10 cellular contexts compared by ENCODE assay signal in genomic region chr12:6963741-6964446, GRCh38. TPM values are rescaled to one million over a fixed set of nuclear protein-coding genes. Genes with fewer than 3 reads are reported as not detected.
A peak's percentile ranks its signal among the peaks of the same experiment; 100 is the strongest.
DNase-seq lines count a peak whose midpoint lies in the region; ATAC-seq, FAIRE-seq and TF ChIP-seq lines count a peak whose summit lies in the region.
"Had no signal": no experiment of that assay in that cellular context is flagged by ENCODE, and none has a peak within 500 bp of the region (broad histone marks: within the 10 kb centered on the region; RNA-seq: fewer than 3 reads in every experiment).

No MANE protein-coding gene starts in this region.

- DNase-seq in NCI-H748 (lab: John Stamatoyannopoulos, UW; ENCODE audit: unreplicated experiment) (peak; percentile 6), NCI-H748 treated with DMSO at 0.1 percent for 48 hours (lab: John Stamatoyannopoulos, UW) (no peak), Panc1 (ENCODE audit: low read depth, low spot score) (no peak), right cardiac atrium (peak in 2 of 3 donors; percentile 70 to 74), small intestine (peak; percentile 46), KBM-7 (no peak), testis (no peak), NCI-H2227 (lab: John Stamatoyannopoulos, UW; ENCODE audit: unreplicated experiment) (no peak)

- CTCF ChIA-PET in Panc1 (lab: Charles Lee): interaction anchor here (0.6 to 1.3 kb wide), 2 partner anchors 15 to 149 kb away, joined by 3 to 5 read pairs; no protein-coding TSS in a partner anchor

- H3K9me3 ChIP-seq in Panc1 (ENCODE audit: control insufficient read depth, insufficient read depth, low read depth, low read length) (no peaks in the 10 kb centered on the region), right cardiac atrium (ENCODE audit: control insufficient read depth, low read length) (no peaks in the 10 kb centered on the region), small intestine (ENCODE audit: control insufficient read depth, low read depth) (no peaks in the 10 kb centered on the region), testis (no peaks in the 10 kb centered on the region)

- TF ChIP-seq CTCF in Panc1 (IDR thresholded peaks at IDR 0.05) (no peak), testis (IDR thresholded peaks at IDR 0.05) (no peak)

- FAIRE-seq in small intestine (lab: Jason Lieb, UNC): no peak

- intact Hi-C loops in Panc1 (cut with micrococcal nuclease; ENCODE audit: unreplicated experiment): no loop called here
- intact Hi-C loops in right cardiac atrium (cut with DNase I): loop anchor here in 1 of 4 donors (2.0 kb wide), 1 partner anchor 19 kb away; the partner anchor contains the start of gene C12orf57
- intact Hi-C loops in testis (cut with DNase I; ENCODE audit: low total_unique reads): no loop called here

- H3K4me1 ChIP-seq in Panc1 (ENCODE audit: control insufficient read depth, insufficient read depth, low read length) (peaks cover 23% of the 10 kb centered on the region), right cardiac atrium (ENCODE audit: control insufficient read depth, insufficient read depth, low read length) (peaks cover 5% of the 10 kb centered on the region), small intestine (ENCODE audit: control insufficient read depth in 2 of 2, insufficient read depth in 1 of 2, low read depth in 1 of 2, low read length in 1 of 2) (peaks cover 0 to 6% of the 10 kb centered on the region in 2 donors), testis (peaks cover 26% of the 10 kb centered on the region)

- in situ Hi-C loops in Panc1 (cut with HindIII; ENCODE audit: low pct_unique_long_range_greater_than_20kb, low sequenced_read_pairs) (no loop called here), KBM-7 (cut with MboI; ENCODE audit: low pct_unique_long_range_greater_than_20kb, low sequenced_read_pairs) (no loop called here)

- H3K4me3 ChIP-seq in Panc1 (ENCODE audit: low read depth in 2 of 2, low read length in 2 of 2): no peak overlapping the region
- H3K4me3 ChIP-seq in right cardiac atrium (ENCODE audit: low read length): no peak overlapping the region
- peak overlapping the region; percentile 64 to 74 for H3K4me3 ChIP-seq in small intestine (ENCODE audit: low read depth in 1 of 2, low read length in 2 of 2)
- no peak overlapping the region for H3K4me3 ChIP-seq in testis

- H3K27me3 ChIP-seq in Panc1 (ENCODE audit: control insufficient read depth, insufficient read depth, low read length) (no peaks in the 10 kb centered on the region), right cardiac atrium (ENCODE audit: control insufficient read depth, insufficient read depth) (no peaks in the 10 kb centered on the region), small intestine (ENCODE audit: control insufficient read depth in 2 of 2, insufficient read depth in 2 of 2, low read length in 2 of 2) (no peaks in the 10 kb centered on the region), testis (no peaks in the 10 kb centered on the region)

- POLR2A ChIA-PET in Panc1 (lab: Charles Lee): interaction anchor here (1.4 kb wide), 1 partner anchor 20 kb away, joined by 8 read pairs; the partner anchor contains the start of genes C12orf57 and RNU7-1

- no peak for ATAC-seq in Panc1
- no peak for ATAC-seq in right cardiac atrium

- no peak for TF ChIP-seq POLR2A in testis (IDR thresholded peaks at IDR 0.05)

- H3K36me3 ChIP-seq in Panc1 (ENCODE audit: control insufficient read depth, insufficient read depth, low read length) (peaks cover 11% of the 10 kb centered on the region), small intestine (ENCODE audit: control insufficient read depth in 2 of 2, insufficient read depth in 2 of 2, low read length in 2 of 2) (peaks cover 5 to 8% of the 10 kb centered on the region in 2 donors), testis (ENCODE audit: low read depth, missing control alignments) (no peaks in the 10 kb centered on the region)

- BruUV-seq in Panc1 (replicated peaks; lab: Mats Ljungman, UMichigan): no TSS peak

- WGBS in right cardiac atrium: 78% methylated on average over 18 of the region's 18 CpGs
- 12 to 59% (median 37%) methylated on average over 18 of the region's 18 CpGs for WGBS in small intestine, 3 donors
- 72 to 85% methylated on average over 6 to 18 of the region's 18 CpGs for WGBS in testis, 2 donors

- H3K27ac ChIP-seq in Panc1 (ENCODE audit: low read length): peak overlapping the region; percentile 57; the same call in 1 of the 2 replicates
- H3K27ac ChIP-seq in right cardiac atrium (ENCODE audit: low read length): no peak overlapping the region
- peak overlapping the region; percentile 98 to 99 for H3K27ac ChIP-seq in small intestine (ENCODE audit: low read depth in 1 of 2, low read length in 1 of 2)
- peak overlapping the region in 1 of 2 donors; percentile 79 for H3K27ac ChIP-seq in testis

RNA-seq across cellular contexts. Expression of gene PHB2, which starts 6.6 kb away (rescaled TPM):
- total RNA-seq in Panc1 (2021; ENCODE audit: unreplicated experiment): 138 TPM
- polyA plus RNA-seq in Panc1 (2012; ENCODE audit: insufficient read length): 185 TPM
- 100 to 1,000 TPM; 137 to 159 (median 142) TPM for total RNA-seq in right cardiac atrium
- 127 TPM for polyA plus RNA-seq in right cardiac atrium
- polyA plus RNA-seq in small intestine: 100 to 1,000 TPM; 165 to 311 (median 210) TPM
- total RNA-seq in testis: 100 to 1,000 TPM; 118 to 153 TPM
- polyA plus RNA-seq in testis (ENCODE audit: insufficient read depth, low read depth, low replicate concordance): 97.3 TPM

RNA-seq across cellular contexts. Expression of gene EMG1, which starts 6.8 kb away (rescaled TPM):
- total RNA-seq in Panc1 (2021; ENCODE audit: unreplicated experiment): 54.9 TPM
- 54.0 TPM for polyA plus RNA-seq in Panc1 (2012; ENCODE audit: insufficient read length)
- 10 to 100 TPM; 33.7 to 40.2 (median 38.1) TPM for total RNA-seq in right cardiac atrium
- 26.0 TPM for polyA plus RNA-seq in right cardiac atrium
- 10 to 100 TPM; 12.3 to 32.3 (median 14.1) TPM for polyA plus RNA-seq in small intestine
- total RNA-seq in testis: 10 to 100 TPM; 40.2 to 45.5 TPM
- 36.7 TPM for polyA plus RNA-seq in testis (ENCODE audit: insufficient read depth, low read depth, low replicate concordance)

RNA-seq across cellular contexts. Expression of gene PTPN6, which starts 12.7 kb away (rescaled TPM):
- total RNA-seq in Panc1 (2021; ENCODE audit: unreplicated experiment) (13.7 TPM), right cardiac atrium (10 to 100 TPM in 2 of 4 donors, 1 to 10 TPM in 2; 7.7 to 12.1 (median 9.3) TPM), testis (1 to 10 TPM; 3.7 to 9.1 TPM)
- polyA plus RNA-seq in Panc1 (2012; ENCODE audit: insufficient read length): 26.1 TPM
- polyA plus RNA-seq in right cardiac atrium (5.9 TPM), small intestine (10 to 100 TPM; 40.7 to 81.1 (median 76.7) TPM), testis (ENCODE audit: insufficient read depth, low read depth, low replicate concordance) (19.1 TPM)

RNA-seq across cellular contexts. Expression of gene C12orf57, which starts 20.1 kb away (rescaled TPM):
- total RNA-seq in Panc1 (2021; ENCODE audit: unreplicated experiment) (126 TPM), right cardiac atrium (100 to 1,000 TPM; 262 to 339 (median 272) TPM), testis (100 to 1,000 TPM; 143 to 236 TPM)
- polyA plus RNA-seq in Panc1 (2012; ENCODE audit: insufficient read length): 249 TPM
- polyA plus RNA-seq in right cardiac atrium (441 TPM), small intestine (100 to 1,000 TPM; 185 to 379 (median 361) TPM), testis (ENCODE audit: insufficient read depth, low read depth, low replicate concordance) (141 TPM)

RNA-seq across cellular contexts. Expression of gene RNU7-1, which starts 20.3 kb away (rescaled TPM):
- not detected for total RNA-seq in Panc1 (2021; ENCODE audit: unreplicated experiment)
- polyA plus RNA-seq in Panc1 (2012; ENCODE audit: insufficient read length): not detected
- not detected for total RNA-seq in right cardiac atrium
- not detected for polyA plus RNA-seq in right cardiac atrium
- not detected for polyA plus RNA-seq in small intestine
- total RNA-seq in testis: not detected
- not detected for polyA plus RNA-seq in testis (ENCODE audit: insufficient read depth, low read depth, low replicate concordance)
- total RNA-seq: dermis microvascular lymphatic vessel endothelial cell, RPMI7951 had no signal

Comparison
In these comparisons a context has a peak if more than half of its experiments do, and no peak if none do; other contexts are left out.
1. DNase-seq: peak in NCI-H748 (single experiment), right cardiac atrium (2 of 3) and small intestine (single experiment); none in NCI-H748 treated with DMSO at 0.1 percent for 48 hours (single experiment), Panc1 (single experiment), KBM-7 (single experiment), testis (single experiment) and NCI-H2227 (single experiment).
2. H3K4me3 ChIP-seq: peak in small intestine (2 of 2); none in Panc1 (0 of 2), right cardiac atrium (single experiment) and testis (0 of 2).